ENCODE assay signal across 8 cellular contexts in the genomic region with DNA sequence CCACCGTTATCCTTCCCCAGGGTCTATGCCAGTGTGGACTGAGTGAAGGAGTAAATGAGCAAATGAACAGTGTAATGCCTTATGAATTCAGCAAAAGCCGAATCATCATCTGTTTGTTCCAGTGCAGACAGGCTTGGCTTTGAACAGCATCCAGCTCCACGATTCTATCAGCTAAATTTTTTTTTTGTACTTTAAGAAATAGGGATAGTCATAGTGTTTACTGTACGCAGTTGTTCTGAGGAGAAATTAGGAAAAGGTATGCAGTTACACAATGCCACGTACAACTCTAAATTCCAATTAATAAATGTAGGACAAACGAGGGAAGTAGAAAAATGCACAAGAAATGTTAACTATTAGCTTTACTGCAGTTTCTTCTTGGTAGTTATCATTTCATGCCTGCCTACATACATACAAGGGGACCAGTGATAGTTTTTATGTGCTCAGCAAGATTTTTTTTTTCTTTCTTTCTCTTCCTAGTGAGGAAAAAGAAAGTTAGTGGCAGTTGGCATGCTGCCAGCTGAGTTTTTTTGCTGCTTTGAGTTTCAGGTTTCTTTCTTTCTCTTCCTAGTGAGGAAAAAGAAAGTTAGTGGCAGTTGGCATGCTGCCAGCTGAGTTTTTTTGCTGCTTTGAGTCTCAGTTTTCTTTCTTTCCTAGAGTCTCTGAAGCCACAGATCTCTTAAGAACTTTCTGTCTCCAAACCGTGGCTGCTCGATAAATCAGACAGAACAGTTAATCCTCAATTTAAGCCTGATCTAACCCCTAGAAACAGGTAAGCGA. TPM values are rescaled to one million over a fixed set of nuclear protein-coding genes. Genes with fewer than 3 reads are reported as not detected.
DNase-seq lines count a peak whose midpoint lies in the region; ATAC-seq, FAIRE-seq and TF ChIP-seq lines count a peak whose summit lies in the region.

A gene (plus strand): TSS at position 646 of the 777 bp plus-strand sequence. CDS start 7,468 bp downstream, outside the sequence.

- H3K4me1 Mint-ChIP-seq in CD8-positive, alpha-beta T cell (ENCODE audit: low read depth) = peaks cover 62% of the 10 kb centered on the region

- H3K4me3 ChIP-seq in CD8-positive, alpha-beta T cell (ENCODE audit: low read depth, low read length) = peak within 1 kb of the TSS; percentile 34
- peak within 1 kb of the TSS; percentile 22 to 28 for H3K4me3 ChIP-seq in small intestine (ENCODE audit: low read depth in 1 of 2, low read length in 2 of 2)

- H3K9me3 Mint-ChIP-seq in CD8-positive, alpha-beta T cell = no peaks in the 10 kb centered on the region

- WGBS in small intestine, 3 donors = 6 to 13% (median 9%) methylated on average over 9 of the region's 9 CpGs

- H3K36me3 ChIP-seq in CD8-positive, alpha-beta T cell (ENCODE audit: insufficient read depth, low read length) = no peaks in the 10 kb centered on the region
- no peaks in the 10 kb centered on the region for H3K36me3 ChIP-seq in small intestine (ENCODE audit: control insufficient read depth in 2 of 2, insufficient read depth in 2 of 2, low read length in 2 of 2)

- DNase-seq in CD8-positive, alpha-beta T cell = peak; percentile 13 to 74 (median 57)
- DNase-seq in NCI-H460 (ENCODE audit: extremely low read depth, low read depth) = peak; percentile 26
- DNase-seq in activated effector memory CD4-positive, alpha-beta T cell treated with Interleukin-2 at 50 U/mL for 16 hours = peak; percentile 37
- peak; percentile 31 for DNase-seq in globus pallidus (ENCODE audit: low spot score)
- DNase-seq in small intestine = peak; percentile 35
- no peak for DNase-seq in NCI-H2196 (lab: John Stamatoyannopoulos, UW; ENCODE audit: unreplicated experiment)
- DNase-seq in NCI-H1436 treated with DMSO at 0.1 percent for 48 hours (lab: John Stamatoyannopoulos, UW) = no peak

- FAIRE-seq in small intestine (lab: Jason Lieb, UNC) = peak; percentile 81

- peak within 1 kb of the TSS; percentile 78 for H3K4me3 Mint-ChIP-seq in CD8-positive, alpha-beta T cell

- no peaks in the 10 kb centered on the region for H3K36me3 Mint-ChIP-seq in CD8-positive, alpha-beta T cell

- peak within 1 kb of the TSS; percentile 84 for H3K27ac Mint-ChIP-seq in CD8-positive, alpha-beta T cell

- H3K27me3 ChIP-seq in CD8-positive, alpha-beta T cell (ENCODE audit: insufficient read depth, low read length) = no peaks in the 10 kb centered on the region
- no peaks in the 10 kb centered on the region for H3K27me3 ChIP-seq in small intestine (ENCODE audit: control insufficient read depth in 2 of 2, insufficient read depth in 2 of 2, low read length in 2 of 2)

- POLR2A ChIA-PET in CD8-positive, alpha-beta T cell (lab: Charles Lee) = interaction anchor here (1.1 to 1.5 kb wide), 5 partner anchors 28 to 53 kb away, joined by 3 to 4 read pairs (median 3); a partner anchor contains a TSS

- peak; percentile 30 for ATAC-seq in CD8-positive, alpha-beta T cell
- peak; percentile 37 for ATAC-seq in GM21786 (IDR thresholded peaks at IDR 0.05; ENCODE audit: unreplicated experiment)

- H3K27me3 Mint-ChIP-seq in CD8-positive, alpha-beta T cell (ENCODE audit: low read depth) = no peaks in the 10 kb centered on the region

- peaks cover 40% of the 10 kb centered on the region for H3K4me1 ChIP-seq in CD8-positive, alpha-beta T cell (ENCODE audit: insufficient read depth, low read length)
- peaks cover 0 to 2% of the 10 kb centered on the region in 2 donors for H3K4me1 ChIP-seq in small intestine (ENCODE audit: control insufficient read depth in 2 of 2, insufficient read depth in 1 of 2, low read depth in 1 of 2, low read length in 1 of 2)

- CTCF ChIA-PET in CD8-positive, alpha-beta T cell (lab: Charles Lee) = interaction anchor here (0.7 to 4.2 kb wide), 9 partner anchors 8 to 57 kb away, joined by 3 to 50 read pairs (median 4); a partner anchor contains a TSS

- H3K9me3 ChIP-seq in CD8-positive, alpha-beta T cell (ENCODE audit: low read length) = no peaks in the 10 kb centered on the region
- H3K9me3 ChIP-seq in small intestine (ENCODE audit: control insufficient read depth, low read depth) = no peaks in the 10 kb centered on the region

- intact Hi-C loops in CD8-positive, alpha-beta T cell (cut with DNase I, micrococcal nuclease) = loop anchor here (2.0 to 5.0 kb wide), 2 partner anchors 31 to 473 kb away; no protein-coding TSS in a partner anchor

- peak within 1 kb of the TSS; percentile 11 for H3K27ac ChIP-seq in CD8-positive, alpha-beta T cell (ENCODE audit: low read depth, low read length)
- H3K27ac ChIP-seq in small intestine (ENCODE audit: low read depth in 1 of 2, low read length in 1 of 2) = peak within 1 kb of the TSS; percentile 55 to 79

- TF ChIP-seq CTCF in CD8-positive, alpha-beta T cell (IDR thresholded peaks at IDR 0.05) = no peak

RNA-seq across cellular contexts. Expression of the gene that starts here (rescaled TPM):
- total RNA-seq in CD8-positive, alpha-beta T cell = 1 to 10 TPM; 3.7 to 4.1 TPM
- 15.7 and 16.1 TPM in 2 replicates for total RNA-seq in NCI-H460 (2014; rRNA removed; shearing (Covaris generic))
- 37.2 and 52.8 TPM in 2 replicates for polyA plus RNA-seq in NCI-H460 (2014; cell fraction: nucleus; rRNA removed)
- polyA plus RNA-seq in small intestine = 1 to 10 TPM in 2 of 3 donors, under 1 TPM in 1; 0.45 to 8.4 (median 1.9) TPM

Comparison
In these comparisons a context has a peak if more than half of its experiments do, and no peak if none do; other contexts are left out.
1. DNase-seq: peak in CD8-positive, alpha-beta T cell (7 of 7), NCI-H460 (single experiment), activated effector memory CD4-positive, alpha-beta T cell treated with Interleukin-2 at 50 U/mL for 16 hours (single experiment), globus pallidus (single experiment) and small intestine (single experiment); none in NCI-H2196 (single experiment) and NCI-H1436 treated with DMSO at 0.1 percent for 48 hours (single experiment).